1 cellular context compared by ENCODE assay signal in genomic region chr3:148950806-148951205, GRCh38.
TF ChIP-seq lines count a peak whose summit lies in the region.

No MANE protein-coding gene starts in this region.

TF ChIP-seq in GM23338, 12 proteins besides CTCF, POLR2A, EP300 and RAD21 (continued from another document):
- no peak for TF ChIP-seq ZNF462 (CRISPR knock-in tag; IDR thresholded peaks at IDR 0.05)
- no peak for TF ChIP-seq REST (IDR thresholded peaks at IDR 0.05; ENCODE audit: unreplicated experiment)
- TF ChIP-seq JUNB (IDR thresholded peaks at IDR 0.05; ENCODE audit: unreplicated experiment) = no peak
- no peak for TF ChIP-seq CREB1 (CRISPR knock-in tag; IDR thresholded peaks at IDR 0.05; ENCODE audit: low read depth)
- TF ChIP-seq ZNF114 (CRISPR knock-in tag; IDR thresholded peaks at IDR 0.05) = no peak
- no peak for TF ChIP-seq STAT1 (IDR thresholded peaks at IDR 0.05; ENCODE audit: unreplicated experiment)
- no peak for TF ChIP-seq NANOG (IDR thresholded peaks at IDR 0.05; ENCODE audit: borderline replicate concordance)
- TF ChIP-seq EZH2phosphoT487 (IDR thresholded peaks at IDR 0.05; ENCODE audit: unreplicated experiment) = no peak
- TF ChIP-seq ETS1 (IDR thresholded peaks at IDR 0.05) = no peak
- TF ChIP-seq POLR2AphosphoS5 (IDR thresholded peaks at IDR 0.05; ENCODE audit: low read depth) = no peak
- TF ChIP-seq EZH2 (IDR thresholded peaks at IDR 0.05; ENCODE audit: low read depth, unreplicated experiment) = no peak
